8 cellular contexts compared by ENCODE assay signal in the genomic region with DNA sequence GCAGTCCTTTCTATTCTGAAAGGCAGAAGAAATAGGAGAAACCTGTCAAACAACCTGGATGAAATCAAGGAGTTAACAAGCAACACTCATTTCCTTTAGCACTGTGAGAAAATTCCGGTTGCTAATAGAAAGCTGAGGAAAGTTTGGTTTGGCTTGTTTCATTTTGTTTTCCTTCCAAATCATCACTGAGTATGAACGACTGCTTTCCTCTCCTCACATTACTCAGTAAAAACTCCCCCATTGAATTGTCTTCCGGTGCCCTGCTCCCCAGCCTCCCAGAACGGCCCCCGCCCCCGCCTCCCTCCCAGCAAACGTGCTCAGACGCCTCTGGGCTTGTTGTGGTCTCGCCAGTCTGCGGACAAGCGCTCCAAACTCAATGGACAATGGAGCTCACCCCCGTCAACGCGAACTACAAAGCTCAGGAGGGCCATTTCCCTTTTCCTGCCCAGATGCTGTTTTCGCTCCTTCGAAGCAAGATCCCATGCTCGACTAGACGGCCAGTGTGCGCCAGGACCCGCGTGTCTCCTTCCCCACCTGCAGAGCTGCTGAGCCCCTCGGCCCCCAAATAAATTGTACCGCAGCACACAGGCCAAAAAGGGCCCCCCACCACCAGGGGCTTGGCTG. TPM values are rescaled to one million over a fixed set of nuclear protein-coding genes. Genes with fewer than 3 reads are reported as not detected.
DNase-seq lines count a peak whose midpoint lies in the region; ATAC-seq, FAIRE-seq and TF ChIP-seq lines count a peak whose summit lies in the region.

No MANE protein-coding gene starts in this region.

- H2AK5ac ChIP-seq in H1 (ENCODE audit: low read depth, low read length), result no peak overlapping the region

- peak overlapping the region; percentile 30; the same call in 1 of the 2 replicates for H2AFZ ChIP-seq in H1 (ENCODE audit: low read length)

- H3K4ac ChIP-seq in H1 (replicated peaks; ENCODE audit: insufficient read length, low read depth, low read length), result peak overlapping the region; percentile 3

- H3K23ac ChIP-seq in H1 (ENCODE audit: insufficient read length), result no peak overlapping the region

- TF ChIP-seq RAD21 in H1 (IDR thresholded peaks at IDR 0.05 in 1 of 2, conservative IDR thresholded peaks at IDR 0.05 in 1 of 2; ENCODE audit: low read depth in 2 of 2, low read length in 2 of 2), result no peak

- ATAC-seq in GM18867 (IDR thresholded peaks at IDR 0.05; ENCODE audit: unreplicated experiment), result peak; percentile 20
- peak; percentile 39 for ATAC-seq in HG03108 (IDR thresholded peaks at IDR 0.05; ENCODE audit: unreplicated experiment)
- peak; percentile 48 for ATAC-seq in activated CD8-positive, alpha-beta memory T cell treated with anti-CD3 and anti-CD28 coated beads, Interleukin-2, amount 10 ng/mL, durations not matched to agents 7 days and 5 days

- H3K4me3 Mint-ChIP-seq in activated CD8-positive, alpha-beta memory T cell treated with anti-CD3 and anti-CD28 coated beads, Interleukin-2, amount 10 ng/mL, durations not matched to agents 7 days and 5 days, result peak overlapping the region; percentile 94

- CTCF ChIA-PET in activated CD8-positive, alpha-beta memory T cell treated with anti-CD3 and anti-CD28 coated beads, Interleukin-2, amount 10 ng/mL, durations not matched to agents 7 days and 5 days (lab: Charles Lee), result interaction anchor here (0.8 to 3.6 kb wide), 11 partner anchors 9 to 506 kb away, joined by 3 to 12 read pairs (median 4); a partner anchor contains a TSS
- CTCF ChIA-PET in H1 (lab: Charles Lee; ENCODE audit: partially characterized antibody), result interaction anchor here (0.8 to 1.7 kb wide), 6 partner anchors 15 to 118 kb away, joined by 3 to 4 read pairs (median 3); a partner anchor contains a TSS

- 0% methylated on average over 20 of the region's 23 CpGs; no CpG with 5 or more reads in 1 of the 2 experiments for WGBS in H1 (ENCODE audit: extremely low coverage in 1 of 2, insufficient coverage in 1 of 2, insufficient read length in 1 of 2, insufficient replicate concordance in 2 of 2, low coverage in 1 of 2, low lambda C conversion rate in 2 of 2, missing lambda C conversion rate in 1 of 2), 2 experiments

- H4K20me1 ChIP-seq in H1 (replicated peaks in 1 of 2; ENCODE audit: control insufficient read depth in 1 of 2, insufficient read depth in 2 of 2, low read length in 2 of 2), result peaks cover 3 to 11% of the 10 kb centered on the region in 2 experiments

- H3K18ac ChIP-seq in H1 (ENCODE audit: extremely low read depth, low read length), result peak overlapping the region; percentile 92; the same call in 1 of the 2 replicates

- peak overlapping the region; percentile 73; the same call in 1 of the 2 replicates for H4K8ac ChIP-seq in H1 (ENCODE audit: extremely low read depth, insufficient read depth, low read length)

- H3K14ac ChIP-seq in H1 (ENCODE audit: insufficient read length), result no peak overlapping the region

- no peak overlapping the region for H2BK120ac ChIP-seq in H1 (replicated peaks; ENCODE audit: low read depth, low read length)

- peak overlapping the region; percentile 75 to 87 for H3K4me2 ChIP-seq in H1 (ENCODE audit: insufficient read depth in 1 of 2, low read depth in 2 of 2, low read length in 2 of 2)

- peak overlapping the region; percentile 14 for H4K5ac ChIP-seq in H1 (ENCODE audit: insufficient read length, low read depth, low read length)

- 0 out of 2 replicates have a peak, but pooled peaks cover 4% of the 10 kb centered on the region for H3K79me1 ChIP-seq in H1 (ENCODE audit: low read depth, low read length)

- DNase-seq in ACHN (peak; percentile 71), NCI-H748 treated with DMSO at 0.1 percent for 48 hours (lab: John Stamatoyannopoulos, UW) (peak; percentile 28), H1 (ENCODE audit: low read depth in 1 of 2, low spot score in 2 of 2) (peak; percentile 25 to 63), medulla oblongata (ENCODE audit: extremely low spot score) (peak; percentile 74)
- peak; percentile 80 for DNase-seq in activated CD8-positive, alpha-beta memory T cell treated with anti-CD3 and anti-CD28 coated beads, Interleukin-2, amount 10 ng/mL, durations not matched to agents 7 days and 5 days
- peak; percentile 49 for DNase-seq in stimulated activated CD8-positive, alpha-beta memory T cell treated with anti-CD3 and anti-CD28 coated beads, Interleukin-12 subunit alpha, Interleukin-12 subunit beta, amount 100 ng/mL, for 4 hours (ENCODE audit: low read depth)

- 0 out of 2 replicates have a peak, but pooled peaks cover 5% of the 10 kb centered on the region for H3K23me2 ChIP-seq in H1 (ENCODE audit: low read depth, low read length)

- H2BK5ac ChIP-seq in H1 (ENCODE audit: low read depth, low read length), result peak overlapping the region; percentile 80; the same call in 1 of the 2 replicates

- H3K9me3 ChIP-seq in H1 (ENCODE audit: insufficient read depth in 2 of 2, low read depth in 1 of 2, low read length in 1 of 2), result no peaks in the 10 kb centered on the region

- peak overlapping the region; percentile 73 to 86 (median 80) for H3K9ac ChIP-seq in H1 (replicated peaks in 1 of 4; ENCODE audit: extremely low read depth in 1 of 4, low read depth in 3 of 4, low read length in 3 of 4)

- H2BK20ac ChIP-seq in H1 (ENCODE audit: low read length), result no peak overlapping the region

- POLR2A ChIA-PET in H1 (lab: Charles Lee; ENCODE audit: partially characterized antibody), result interaction anchor here (0.6 to 3.1 kb wide), 25 partner anchors 8 to 140 kb away, joined by 3 to 16 read pairs (median 4); a partner anchor contains a TSS

- H3K27me3 Mint-ChIP-seq in activated CD8-positive, alpha-beta memory T cell treated with anti-CD3 and anti-CD28 coated beads, Interleukin-2, amount 10 ng/mL, durations not matched to agents 7 days and 5 days, result peaks cover 7% of the 10 kb centered on the region

- H3K27ac ChIP-seq in H1 (ENCODE audit: low read depth, low read length), result peak overlapping the region; percentile 81

- peaks cover 0 to 4% (median 3%) of the 10 kb centered on the region in 4 experiments; a peak in 3 of 7 replicates for H3K4me1 ChIP-seq in H1 (replicated peaks in 1 of 4; ENCODE audit: control insufficient read depth in 3 of 4, insufficient read depth in 4 of 4, low read length in 3 of 4)

- no peaks in the 10 kb centered on the region for H3K9me3 Mint-ChIP-seq in activated CD8-positive, alpha-beta memory T cell treated with anti-CD3 and anti-CD28 coated beads, Interleukin-2, amount 10 ng/mL, durations not matched to agents 7 days and 5 days (ENCODE audit: low read depth)

- peak overlapping the region; percentile 82 to 99 (median 94) for H3K4me3 ChIP-seq in H1 (ENCODE audit: extremely low read depth in 1 of 4, insufficient read depth in 2 of 4, low read depth in 3 of 4, low read length in 4 of 4)

- in situ Hi-C loops in ACHN (cut with HindIII; ENCODE audit: low pct_ligation_motif_present, low pct_unique_long_range_greater_than_20kb, low sequenced_read_pairs), result no loop called here

- no peak for FAIRE-seq in H1 (lab: Jason Lieb, UNC)

- H3K56ac ChIP-seq in H1 (replicated peaks; ENCODE audit: insufficient read length, low read depth, low read length), result peak overlapping the region; percentile 87

- peak overlapping the region; percentile 62 for H2BK12ac ChIP-seq in H1 (ENCODE audit: low read depth, low read length)

- peak overlapping the region; percentile 90 for H3K27ac Mint-ChIP-seq in activated CD8-positive, alpha-beta memory T cell treated with anti-CD3 and anti-CD28 coated beads, Interleukin-2, amount 10 ng/mL, durations not matched to agents 7 days and 5 days

- peak overlapping the region; percentile 1 for H4K91ac ChIP-seq in H1 (replicated peaks; ENCODE audit: insufficient read length, low read length)

- no peaks in the 10 kb centered on the region; a peak in 1 of 8 replicates for H3K36me3 ChIP-seq in H1 (ENCODE audit: control insufficient read depth in 2 of 4, insufficient read depth in 4 of 4, low read length in 3 of 4)

- H3K79me2 ChIP-seq in H1 (ENCODE audit: control insufficient read depth in 1 of 2, insufficient read depth in 2 of 2, low read length in 2 of 2), result peaks cover 16 to 49% of the 10 kb centered on the region in 2 experiments

- peaks cover 12% of the 10 kb centered on the region for H3K36me3 Mint-ChIP-seq in activated CD8-positive, alpha-beta memory T cell treated with anti-CD3 and anti-CD28 coated beads, Interleukin-2, amount 10 ng/mL, durations not matched to agents 7 days and 5 days

- TF ChIP-seq POLR2A in H1 (IDR thresholded peaks at IDR 0.05; ENCODE audit: control extremely low read depth in 1 of 2, low read depth in 2 of 2, low read length in 2 of 2), result peak in 1 of 2 experiments; percentile 53; a peak in 1 of 3 replicates

- no peaks in the 10 kb centered on the region; a peak in 1 of 7 replicates for H3K27me3 ChIP-seq in H1 (replicated peaks in 1 of 4; ENCODE audit: control insufficient read depth in 3 of 4, extremely low read depth in 1 of 4, insufficient read depth in 3 of 4, low read length in 3 of 4)

- peak overlapping the region; percentile 31; the same call in 1 of the 2 replicates for H2BK15ac ChIP-seq in H1 (ENCODE audit: low read length)

- no peak for TF ChIP-seq CTCF in H1 (IDR thresholded peaks at IDR 0.05; ENCODE audit: control extremely low read depth in 1 of 3, insufficient read depth in 1 of 3, low read depth in 1 of 3, low read length in 3 of 3)

- no peak for TF ChIP-seq EP300 in H1 (IDR thresholded peaks at IDR 0.05; ENCODE audit: borderline replicate concordance in 1 of 2, low read depth in 2 of 2, low read length in 2 of 2)

- H3K4me1 Mint-ChIP-seq in activated CD8-positive, alpha-beta memory T cell treated with anti-CD3 and anti-CD28 coated beads, Interleukin-2, amount 10 ng/mL, durations not matched to agents 7 days and 5 days, result peaks cover 39% of the 10 kb centered on the region

RNA-seq across cellular contexts. Expression of a gene that starts 0.7 kb away (rescaled TPM):
- 10 to 100 TPM; 16.9 to 24.1 TPM for total RNA-seq in activated CD8-positive, alpha-beta memory T cell treated with anti-CD3 and anti-CD28 coated beads, Interleukin-2, amount 10 ng/mL, durations not matched to agents 7 days and 5 days
- 33.3 and 35.4 TPM in 2 replicates for total RNA-seq in H1 (2021; fragmentation: NEBNext Ultra II Directional; extraction: Animal tissue kit (Norgen Biotek cat#: 25700))
- polyA plus RNA-seq in H1 (2011; rRNA removed), result 13.6 and 14.8 TPM in 2 replicates
- polyA plus RNA-seq in H1 (2011; cell fraction: cytosol; rRNA removed), result 18.9 TPM
- polyA plus RNA-seq in H1 (2011; cell fraction: nucleus; rRNA removed), result 12.6 TPM
- 19.8 to 22.5 TPM (median 20.3 TPM) in 4 replicates for polyA plus RNA-seq in H1 (2012, experiment 1 of 2)
- polyA plus RNA-seq in H1 (2012, experiment 2 of 2), result 5.8 TPM
- polyA plus RNA-seq in H1 (2013, experiment 1 of 2), result 15.7 TPM
- polyA plus RNA-seq in H1 (2013, experiment 2 of 2), result 16.9 TPM
- 37.5 and 39.1 TPM in 2 replicates for polyA minus RNA-seq in H1 (2011; rRNA and poly(A)+ RNA removed)
- polyA minus RNA-seq in H1 (2011; cell fraction: cytosol; rRNA and poly(A)+ RNA removed), result 18.1 TPM
- 32.9 TPM for polyA minus RNA-seq in H1 (2011; cell fraction: nucleus; rRNA and poly(A)+ RNA removed)

RNA-seq across cellular contexts. Expression of a gene that starts 11.9 kb away (rescaled TPM):
- total RNA-seq in activated CD8-positive, alpha-beta memory T cell treated with anti-CD3 and anti-CD28 coated beads, Interleukin-2, amount 10 ng/mL, durations not matched to agents 7 days and 5 days, result 10 to 100 TPM; 38.7 to 41.2 TPM
- 0.19 TPM in 1 of 2 replicates, not detected in the other for total RNA-seq in H1 (2021; fragmentation: NEBNext Ultra II Directional; extraction: Animal tissue kit (Norgen Biotek cat#: 25700))
- polyA plus RNA-seq in H1 (2011; rRNA removed), result 0.09 and 0.14 TPM in 2 replicates
- 0.19 TPM for polyA plus RNA-seq in H1 (2011; cell fraction: cytosol; rRNA removed)
- 0.04 TPM for polyA plus RNA-seq in H1 (2011; cell fraction: nucleus; rRNA removed)
- 0.07 to 0.41 TPM in 2 of 4 replicates, not detected in the others for polyA plus RNA-seq in H1 (2012, experiment 1 of 2)
- not detected for polyA plus RNA-seq in H1 (2012, experiment 2 of 2)
- polyA plus RNA-seq in H1 (2013, experiment 1 of 2), result 0.10 TPM
- polyA plus RNA-seq in H1 (2013, experiment 2 of 2), result 0.11 TPM
- polyA minus RNA-seq in H1 (2011; rRNA and poly(A)+ RNA removed), result 0.13 and 0.22 TPM in 2 replicates
- not detected for polyA minus RNA-seq in H1 (2011; cell fraction: cytosol; rRNA and poly(A)+ RNA removed)
- 0.40 TPM for polyA minus RNA-seq in H1 (2011; cell fraction: nucleus; rRNA and poly(A)+ RNA removed)

Comparison
In these comparisons a context has a peak if more than half of its experiments do, and no peak if none do; other contexts are left out.
1. Peak in every context shown above with its lines: DNase-seq, ATAC-seq, H3K4me3 ChIP-seq and H3K27ac ChIP-seq.
2. DNase-seq: peak in every context shown above with its lines; median percentile 80 in activated CD8-positive, alpha-beta memory T cell treated with anti-CD3 and anti-CD28 coated beads, Interleukin-2, amount 10 ng/mL, durations not matched to agents 7 days and 5 days; 74 in medulla oblongata; 71 in ACHN; 49 in stimulated activated CD8-positive, alpha-beta memory T cell treated with anti-CD3 and anti-CD28 coated beads, Interleukin-12 subunit alpha, Interleukin-12 subunit beta, amount 100 ng/mL, for 4 hours; 44 in H1; 28 in NCI-H748 treated with DMSO at 0.1 percent for 48 hours.
3. RNA of a gene that starts 11.9 kb away (total RNA-seq): 38.7 to 41.2 TPM in activated CD8-positive, alpha-beta memory T cell treated with anti-CD3 and anti-CD28 coated beads, Interleukin-2, amount 10 ng/mL, durations not matched to agents 7 days and 5 days; 0.19 TPM in H1; every median in the first group is over 10 times any median in the second.